In the genomic region with DNA sequence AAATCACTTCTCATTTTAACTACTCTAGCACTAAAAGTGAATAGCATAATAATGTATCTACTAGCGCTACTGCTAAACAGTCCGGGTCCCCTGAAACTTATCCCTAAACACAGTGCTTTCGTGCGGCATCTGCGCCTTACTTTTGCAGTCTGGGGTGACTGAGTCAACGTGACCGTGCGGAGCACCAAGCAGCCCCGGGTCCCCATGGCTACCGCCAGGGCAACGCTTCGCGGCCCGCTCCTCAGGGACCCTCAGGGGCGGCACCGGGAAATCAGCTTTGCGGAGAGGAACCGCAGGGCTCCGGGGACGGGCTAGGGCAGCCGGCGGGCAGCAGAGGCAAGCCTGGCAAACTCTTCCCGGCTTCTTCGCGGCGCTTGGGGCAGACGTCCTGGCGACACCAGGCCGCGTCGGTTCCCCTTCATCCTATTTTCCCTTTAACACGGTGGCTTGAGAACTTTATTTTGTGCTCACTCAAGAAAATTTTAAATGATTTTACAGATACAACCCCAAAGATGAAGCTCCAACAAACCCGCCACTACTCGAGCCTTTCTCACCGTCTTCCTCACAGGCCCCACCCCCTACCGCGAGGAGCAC, we compare ENCODE assay signal across 8 cellular contexts. TPM values are rescaled to one million over a fixed set of nuclear protein-coding genes. Genes with fewer than 3 reads are reported as not detected.
DNase-seq lines count a peak whose midpoint lies in the region; ATAC-seq and TF ChIP-seq lines count a peak whose summit lies in the region.

No MANE protein-coding gene starts in this region.

- H3K4me1 Mint-ChIP-seq in T-helper 17 cell = peaks cover 13% of the 10 kb centered on the region

- H3K4me1 ChIP-seq in ascending aorta (peaks cover 0 to 3% of the 10 kb centered on the region in 2 donors), gastrocnemius medialis (peaks cover 22 to 24% of the 10 kb centered on the region in 2 donors)

- no peaks in the 10 kb centered on the region for H3K36me3 ChIP-seq in ascending aorta
- no peaks in the 10 kb centered on the region for H3K36me3 ChIP-seq in gastrocnemius medialis

- H3K27ac Mint-ChIP-seq in T-helper 17 cell = peak overlapping the region; percentile 91

- H3K4me3 ChIP-seq in ascending aorta (peak overlapping the region; percentile 79 to 94), gastrocnemius medialis (peak overlapping the region; percentile 85 to 94 (median 89))

- intact Hi-C loops in ascending aorta (cut with DNase I) = loop anchor here (5.0 to 10.0 kb wide), 4 partner anchors 136 to 1759 kb away; a partner anchor contains a TSS
- intact Hi-C loops in gastrocnemius medialis (cut with DNase I; ENCODE audit: low total_unique reads) = loop anchor here (2.0 to 10.0 kb wide), 3 partner anchors 61 to 804 kb away; a partner anchor contains a TSS

- TF ChIP-seq CTCF in ascending aorta (IDR thresholded peaks at IDR 0.05) = peak in 2 of 3 experiments; percentile 5 to 28
- TF ChIP-seq CTCF in gastrocnemius medialis (IDR thresholded peaks at IDR 0.05 in 4 of 5, conservative IDR thresholded peaks at IDR 0.05 in 1 of 5) = peak in 3 of 5 experiments; percentile 12 to 36 (median 16)

- H3K4me3 Mint-ChIP-seq in T-helper 17 cell = peak overlapping the region; percentile 98

- in situ Hi-C loops in gastrocnemius medialis (cut with MboI; ENCODE audit: low sequenced_read_pairs in 4 of 4) = loop anchor here in 2 of 4 donors (25.0 kb wide), 1 partner anchor 184 kb away; no protein-coding TSS in a partner anchor

- H3K36me3 Mint-ChIP-seq in T-helper 17 cell (ENCODE audit: low read depth) = peaks cover 3% of the 10 kb centered on the region

- peak overlapping the region; percentile 97 to 98 for H3K27ac ChIP-seq in ascending aorta
- H3K27ac ChIP-seq in gastrocnemius medialis = peak overlapping the region; percentile 92 to 97 (median 94)

- DNase-seq in D341Med (ENCODE audit: low spot score) = peak; percentile 83
- DNase-seq in HuH-7 (ENCODE audit: low spot score) = peak; percentile 37
- DNase-seq in T-helper 17 cell = peak; percentile 20 to 46 (median 35)
- DNase-seq in ascending aorta (ENCODE audit: low spot score in 2 of 2) = peak in 1 of 2 donors; percentile 82
- peak; percentile 17 for DNase-seq in iPS DF 19.7 (ENCODE audit: low read depth, low spot score)
- peak; percentile 14 to 28 for DNase-seq in gastrocnemius medialis
- DNase-seq in COLO829 (ENCODE audit: low spot score) = no peak

- H3K27me3 Mint-ChIP-seq in T-helper 17 cell = peaks cover 5% of the 10 kb centered on the region

- no peaks in the 10 kb centered on the region for H3K9me3 ChIP-seq in T-helper 17 cell (ENCODE audit: control insufficient read depth, low read length, poor library complexity, severe bottlenecking)
- no peaks in the 10 kb centered on the region for H3K9me3 ChIP-seq in ascending aorta
- no peaks in the 10 kb centered on the region for H3K9me3 ChIP-seq in gastrocnemius medialis

- H3K27me3 ChIP-seq in ascending aorta (no peaks in the 10 kb centered on the region), gastrocnemius medialis (no peaks in the 10 kb centered on the region)

- TF ChIP-seq POLR2A in gastrocnemius medialis (IDR thresholded peaks at IDR 0.05) = no peak

- ATAC-seq in GM21447 (IDR thresholded peaks at IDR 0.05; ENCODE audit: unreplicated experiment) (peak; percentile 22), T-helper 17 cell (peak; percentile 7), gastrocnemius medialis (peak; percentile 6 to 16)

RNA-seq across cellular contexts. Expression of a gene that starts 0.8 kb away (rescaled TPM):
- total RNA-seq in T-helper 17 cell (10 to 100 TPM; 13.9 to 21.0 TPM), ascending aorta (318 TPM), gastrocnemius medialis (10 to 100 TPM in 3 of 4 donors, 1 to 10 TPM in 1; 7.7 to 14.1 (median 10.4) TPM)

Comparison
In these comparisons a context has a peak if more than half of its experiments do, and no peak if none do; other contexts are left out.
1. RNA of a gene that starts 0.8 kb away (total RNA-seq): 318 TPM in ascending aorta (single experiment); 13.9 to 21.0 TPM in T-helper 17 cell and 7.7 to 14.1 TPM in gastrocnemius medialis; every median in the first group is over 10 times any median in the second.
2. Peak in every context shown above with its lines, with median percentiles within 50 percentile points of each other: ATAC-seq.